16 cellular contexts compared by ENCODE assay signal in genomic region chr18:22176282-22176621, GRCh38. TPM values are rescaled to one million over a fixed set of nuclear protein-coding genes. Genes with fewer than 3 reads are reported as not detected.
DNase-seq lines count a peak whose midpoint lies in the region; ATAC-seq, FAIRE-seq and TF ChIP-seq lines count a peak whose summit lies in the region.
"Had no signal": no experiment of that assay in that cellular context is flagged by ENCODE, and none has a peak within 500 bp of the region (broad histone marks: within the 10 kb centered on the region; RNA-seq: fewer than 3 reads in every experiment).

No MANE protein-coding gene starts in this region.

- H3K4me1 ChIP-seq in ACC112 (ENCODE audit: control insufficient read depth, insufficient read depth, low read length, unreplicated experiment), result peaks cover 29% of the 10 kb centered on the region
- peaks cover 0 to 10% of the 10 kb centered on the region in 2 donors for H3K4me1 ChIP-seq in ascending aorta
- H3K4me1 ChIP-seq in pancreas, result peaks cover 5 to 29% (median 16%) of the 10 kb centered on the region in 3 donors

- peaks cover 2% of the 10 kb centered on the region for H3K4me1 Mint-ChIP-seq in glutamatergic neuron (ENCODE audit: low read depth, unreplicated experiment)
- H3K4me1 Mint-ChIP-seq: activated CD4-positive, alpha-beta memory T cell treated with anti-CD3 and anti-CD28 coated beads, Interleukin-2, amount 10 ng/mL, durations not matched to agents 7 days and 5 days had no signal

- H3K36me3 ChIP-seq in ACC112 (ENCODE audit: insufficient read depth, low read length), result no peaks in the 10 kb centered on the region
- peaks cover 7 to 14% of the 10 kb centered on the region in 2 donors for H3K36me3 ChIP-seq in ascending aorta
- peaks cover 0 to 13% (median 0%) of the 10 kb centered on the region in 3 donors for H3K36me3 ChIP-seq in pancreas

- no peaks in the 10 kb centered on the region for H3K9me3 ChIP-seq in ascending aorta
- no peaks in the 10 kb centered on the region for H3K9me3 ChIP-seq in pancreas

- no peaks in the 10 kb centered on the region for H3K36me3 Mint-ChIP-seq in glutamatergic neuron (ENCODE audit: unreplicated experiment)

- peaks cover 6% of the 10 kb centered on the region for H3K9me3 Mint-ChIP-seq in glutamatergic neuron (ENCODE audit: unreplicated experiment)
- H3K9me3 Mint-ChIP-seq: activated CD4-positive, alpha-beta memory T cell treated with anti-CD3 and anti-CD28 coated beads, Interleukin-2, amount 10 ng/mL, durations not matched to agents 7 days and 5 days; central memory CD8-positive, alpha-beta T cell had no signal

- H3K27me3 ChIP-seq in ACC112 (ENCODE audit: insufficient read depth, low read length) (peaks cover 5% of the 10 kb centered on the region; the same call in 1 of the 2 replicates), ascending aorta (no peaks in the 10 kb centered on the region), pancreas (no peaks in the 10 kb centered on the region)

- H3K27ac ChIP-seq in ACC112 (ENCODE audit: low read depth, low read length) (peak overlapping the region; percentile 30; the same call in 1 of the 2 replicates), ascending aorta (peak overlapping the region; percentile 90 to 99), pancreas (peak overlapping the region; percentile 56 to 99 (median 81))
- H3K27ac ChIP-seq: skin epidermis had no signal

- intact Hi-C loops in ascending aorta (cut with DNase I), result no loop called here
- intact Hi-C loops in pancreas (cut with DNase I), result loop anchor here in 2 of 3 donors (10.0 kb wide), 2 partner anchors 169 to 389 kb away; no protein-coding TSS in a partner anchor
- intact Hi-C loops in head of caudate nucleus (cut with DNase I), result no loop called here

- DNase-seq in ascending aorta (ENCODE audit: low spot score in 2 of 2) (no peak), glutamatergic neuron (no peak), pancreas (no peak), NCI-H1105 treated with DMSO at 0.1 percent for 48 hours (lab: John Stamatoyannopoulos, UW) (no peak), head of caudate nucleus (no peak)
- DNase-seq: activated CD4-positive, alpha-beta memory T cell treated with anti-CD3 and anti-CD28 coated beads, Interleukin-2, amount 10 ng/mL, durations not matched to agents 7 days and 5 days; activated effector memory CD4-positive, alpha-beta T cell treated with Interleukin-2 at 50 U/mL for 16 hours; KG1; NCI-H524 treated with DMSO at 0.1 percent for 48 hours; T-helper 9 cell had no signal

- TF ChIP-seq CTCF in ascending aorta (IDR thresholded peaks at IDR 0.05) (no peak), glutamatergic neuron (IDR thresholded peaks at IDR 0.05; ENCODE audit: partially characterized antibody, unreplicated experiment) (no peak), pancreas (IDR thresholded peaks at IDR 0.05) (no peak)

- FAIRE-seq in pancreas (lab: Jason Lieb, UNC), result no peak

- ATAC-seq in pancreas, result no peak
- ATAC-seq in HG03571 (IDR thresholded peaks at IDR 0.05; ENCODE audit: unreplicated experiment), result no peak
- no peak for ATAC-seq in GM18520 (IDR thresholded peaks at IDR 0.05; ENCODE audit: unreplicated experiment)
- ATAC-seq: esophagus mucosa had no signal

- H3K27me3 Mint-ChIP-seq in glutamatergic neuron (ENCODE audit: unreplicated experiment), result peaks cover 33% of the 10 kb centered on the region

- peaks cover 68% of the 10 kb centered on the region for H3K79me2 ChIP-seq in ACC112 (ENCODE audit: control insufficient read depth, insufficient read depth, low read length, unreplicated experiment)

- peak overlapping the region; percentile 46 for H3K4me3 Mint-ChIP-seq in glutamatergic neuron (ENCODE audit: unreplicated experiment)
- H3K4me3 Mint-ChIP-seq: activated CD4-positive, alpha-beta memory T cell treated with anti-CD3 and anti-CD28 coated beads, Interleukin-2, amount 10 ng/mL, durations not matched to agents 7 days and 5 days; central memory CD8-positive, alpha-beta T cell had no signal

- H2AFZ ChIP-seq in ACC112 (ENCODE audit: low read length, unreplicated experiment), result no peak overlapping the region

- H3K4me3 ChIP-seq in ACC112 (ENCODE audit: low read depth, low read length) (peak overlapping the region; percentile 81), ascending aorta (peak overlapping the region; percentile 89 to 90), pancreas (peak overlapping the region; percentile 3 to 88 (median 53))
- H3K4me3 ChIP-seq: skin epidermis had no signal

- H3K27ac Mint-ChIP-seq in glutamatergic neuron (ENCODE audit: unreplicated experiment), result no peak overlapping the region
- H3K27ac Mint-ChIP-seq: activated CD4-positive, alpha-beta memory T cell treated with anti-CD3 and anti-CD28 coated beads, Interleukin-2, amount 10 ng/mL, durations not matched to agents 7 days and 5 days had no signal

- 5 to 8% methylated on average over 9 of the region's 9 CpGs for WGBS in pancreas, 2 donors

RNA-seq across cellular contexts. Expression of gene GATA6, which starts 6.9 kb away (rescaled TPM):
- 89.3 TPM for total RNA-seq in ascending aorta
- 0.42 TPM for total RNA-seq in glutamatergic neuron (ENCODE audit: unreplicated experiment)
- 10 to 100 TPM; 18.8 to 36.4 (median 24.9) TPM for total RNA-seq in pancreas
- 10 to 100 TPM; 15.4 to 20.1 TPM for polyA plus RNA-seq in pancreas
- total RNA-seq: activated CD4-positive, alpha-beta memory T cell treated with anti-CD3 and anti-CD28 coated beads, Interleukin-2, amount 10 ng/mL, durations not matched to agents 7 days and 5 days had no signal

Comparison
In these comparisons a context has a peak if more than half of its experiments do, and no peak if none do; other contexts are left out.
1. H3K27ac ChIP-seq: peak in every context shown above with its lines; median percentile 94 in ascending aorta; 81 in pancreas; 30 in ACC112.
2. RNA of gene GATA6, which starts 6.9 kb away (total RNA-seq): 89.3 TPM in ascending aorta (single experiment) and 18.8 to 36.4 TPM in pancreas; 0.42 TPM in glutamatergic neuron (single experiment); every median in the first group is over 10 times any median in the second.
3. intact Hi-C loops: an anchor here in pancreas (10.0 kb wide); none called in ascending aorta and head of caudate nucleus.
4. Peak in every context shown above with its lines, with median percentiles within 50 percentile points of each other: H3K4me3 ChIP-seq.